1 cellular context compared by ENCODE assay signal in the genomic region with DNA sequence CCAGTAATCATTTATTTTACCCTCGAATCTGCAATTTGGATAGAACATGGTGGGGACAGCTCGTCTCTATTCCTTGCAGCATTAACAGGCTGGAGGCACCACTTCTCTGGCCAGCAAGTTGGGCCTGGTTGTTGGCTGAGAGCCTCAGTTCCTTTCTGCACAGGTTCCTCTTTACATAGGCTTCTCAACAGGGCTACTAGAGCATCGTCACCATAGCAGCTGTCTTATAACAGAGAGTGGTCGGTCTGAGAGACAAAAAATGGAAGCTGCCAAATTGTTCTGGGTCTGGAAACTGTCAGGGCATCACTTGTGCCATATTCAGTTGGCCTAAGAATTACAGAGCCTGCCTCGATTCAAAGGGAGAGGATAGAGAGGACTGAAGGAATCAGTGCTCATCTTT.
TF ChIP-seq lines count a peak whose summit lies in the region.

No MANE protein-coding gene starts in this region.

TF ChIP-seq in SK-N-SH treated with all-trans-retinoic acid at 6 μM for 48 hours, 23 proteins besides CTCF, POLR2A, EP300 and RAD21 (continued from another document):
- TF ChIP-seq, protein P1, sequence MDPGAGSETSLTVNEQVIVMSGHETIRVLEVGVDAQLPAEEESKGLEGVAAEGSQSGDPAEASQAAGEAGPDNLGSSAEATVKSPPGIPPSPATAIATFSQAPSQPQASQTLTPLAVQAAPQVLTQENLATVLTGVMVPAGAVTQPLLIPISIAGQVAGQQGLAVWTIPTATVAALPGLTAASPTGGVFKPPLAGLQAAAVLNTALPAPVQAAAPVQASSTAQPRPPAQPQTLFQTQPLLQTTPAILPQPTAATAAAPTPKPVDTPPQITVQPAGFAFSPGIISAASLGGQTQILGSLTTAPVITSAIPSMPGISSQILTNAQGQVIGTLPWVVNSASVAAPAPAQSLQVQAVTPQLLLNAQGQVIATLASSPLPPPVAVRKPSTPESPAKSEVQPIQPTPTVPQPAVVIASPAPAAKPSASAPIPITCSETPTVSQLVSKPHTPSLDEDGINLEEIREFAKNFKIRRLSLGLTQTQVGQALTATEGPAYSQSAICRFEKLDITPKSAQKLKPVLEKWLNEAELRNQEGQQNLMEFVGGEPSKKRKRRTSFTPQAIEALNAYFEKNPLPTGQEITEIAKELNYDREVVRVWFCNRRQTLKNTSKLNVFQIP (CRISPR knock-in tag; IDR thresholded peaks at IDR 0.05; ENCODE audit: borderline replicate concordance, low read depth): no peak
